ENCODE assay signal across 1 cellular context in the genomic region with DNA sequence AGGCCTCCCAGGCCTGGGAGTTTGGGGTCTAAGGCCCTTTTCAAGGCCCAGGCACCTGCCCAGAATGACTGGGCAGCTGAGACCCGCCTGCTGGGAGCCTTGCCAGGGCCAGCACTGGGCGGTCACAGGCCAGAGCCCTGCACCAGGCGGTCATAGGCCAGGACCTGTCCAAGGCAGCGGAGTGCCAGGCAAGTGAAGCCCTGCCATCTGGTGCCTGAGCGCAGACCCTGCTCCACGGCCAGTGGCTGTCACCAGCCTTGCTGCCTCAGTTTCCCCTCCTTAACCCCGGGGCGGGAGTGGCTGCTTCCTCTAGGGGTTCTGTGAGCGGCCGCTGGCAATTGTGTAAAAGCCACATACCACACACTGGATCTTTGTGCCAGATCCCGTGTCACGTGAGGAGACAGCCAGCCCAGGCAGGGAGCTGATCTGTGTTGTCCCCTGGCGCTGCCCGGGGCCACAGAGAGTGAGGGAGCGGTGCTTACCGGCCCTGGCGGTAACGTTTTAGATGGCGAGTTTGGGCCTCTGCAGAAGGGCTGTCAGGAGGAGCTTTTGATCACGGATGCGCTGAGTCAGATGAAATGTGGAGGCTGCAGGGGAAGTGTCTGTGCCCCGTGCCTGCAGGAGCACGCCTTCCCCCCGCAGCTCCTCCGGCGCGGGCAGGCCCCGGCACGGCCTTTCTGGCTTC.
TF ChIP-seq lines count a peak whose summit lies in the region.

No MANE protein-coding gene starts in this region.

TF ChIP-seq in H1, 55 proteins besides CTCF, POLR2A, EP300 and RAD21:
- TF ChIP-seq POU5F1 (IDR thresholded peaks at IDR 0.05; ENCODE audit: low read depth, low read length) (no peak), ASH2L (IDR thresholded peaks at IDR 0.05; ENCODE audit: low read length) (no peak), KDM4A (IDR thresholded peaks at IDR 0.05; ENCODE audit: low read depth, low read length, severe bottlenecking) (no peak), SP4 (IDR thresholded peaks at IDR 0.05; ENCODE audit: low read length) (no peak), POLR2AphosphoS5 (IDR thresholded peaks at IDR 0.05; ENCODE audit: low read depth, low read length) (no peak), SP1 (IDR thresholded peaks at IDR 0.05; ENCODE audit: low read depth, low read length) (no peak), RFX5 (IDR thresholded peaks at IDR 0.05; ENCODE audit: borderline replicate concordance, low read depth, low read length) (no peak), TBP (IDR thresholded peaks at IDR 0.05; ENCODE audit: low read depth, low read length) (no peak), SP2 (IDR thresholded peaks at IDR 0.05; ENCODE audit: low read length) (no peak), PHF8 (conservative IDR thresholded peaks at IDR 0.05; ENCODE audit: low read depth, low read length) (no peak), RBBP5 (IDR thresholded peaks at IDR 0.05; ENCODE audit: borderline replicate concordance, low read depth, low read length) (no peak), USF2 (IDR thresholded peaks at IDR 0.05; ENCODE audit: low read length) (no peak), SIRT6 (IDR thresholded peaks at IDR 0.05; ENCODE audit: low read length) (no peak), KDM5A (IDR thresholded peaks at IDR 0.05; ENCODE audit: low read length) (no peak)
